ENCODE assay signal across 1 cellular context in the genomic region with DNA sequence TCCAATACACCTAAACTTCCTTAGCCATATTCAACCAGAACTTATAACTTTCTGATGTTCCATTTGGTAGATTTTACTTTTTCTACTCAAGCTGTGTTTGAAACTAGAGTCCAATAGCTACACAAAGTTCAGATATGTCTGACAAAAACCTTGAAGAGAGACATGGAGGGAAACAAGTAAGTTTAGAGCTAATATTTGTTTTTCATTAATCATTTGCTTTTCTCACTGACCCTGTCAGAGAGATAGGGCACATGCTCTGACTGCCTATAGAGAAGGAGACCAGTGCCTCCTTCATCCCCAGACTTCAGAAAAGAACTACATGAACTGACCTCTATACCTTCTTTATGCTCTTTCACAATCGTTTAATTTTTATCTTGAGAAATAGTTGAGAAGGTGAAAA.
TF ChIP-seq lines count a peak whose summit lies in the region.

No MANE protein-coding gene starts in this region.

TF ChIP-seq in HepG2, 621 proteins besides CTCF, POLR2A, EP300 and RAD21 (continues in another document):
- TF ChIP-seq, protein P1, sequence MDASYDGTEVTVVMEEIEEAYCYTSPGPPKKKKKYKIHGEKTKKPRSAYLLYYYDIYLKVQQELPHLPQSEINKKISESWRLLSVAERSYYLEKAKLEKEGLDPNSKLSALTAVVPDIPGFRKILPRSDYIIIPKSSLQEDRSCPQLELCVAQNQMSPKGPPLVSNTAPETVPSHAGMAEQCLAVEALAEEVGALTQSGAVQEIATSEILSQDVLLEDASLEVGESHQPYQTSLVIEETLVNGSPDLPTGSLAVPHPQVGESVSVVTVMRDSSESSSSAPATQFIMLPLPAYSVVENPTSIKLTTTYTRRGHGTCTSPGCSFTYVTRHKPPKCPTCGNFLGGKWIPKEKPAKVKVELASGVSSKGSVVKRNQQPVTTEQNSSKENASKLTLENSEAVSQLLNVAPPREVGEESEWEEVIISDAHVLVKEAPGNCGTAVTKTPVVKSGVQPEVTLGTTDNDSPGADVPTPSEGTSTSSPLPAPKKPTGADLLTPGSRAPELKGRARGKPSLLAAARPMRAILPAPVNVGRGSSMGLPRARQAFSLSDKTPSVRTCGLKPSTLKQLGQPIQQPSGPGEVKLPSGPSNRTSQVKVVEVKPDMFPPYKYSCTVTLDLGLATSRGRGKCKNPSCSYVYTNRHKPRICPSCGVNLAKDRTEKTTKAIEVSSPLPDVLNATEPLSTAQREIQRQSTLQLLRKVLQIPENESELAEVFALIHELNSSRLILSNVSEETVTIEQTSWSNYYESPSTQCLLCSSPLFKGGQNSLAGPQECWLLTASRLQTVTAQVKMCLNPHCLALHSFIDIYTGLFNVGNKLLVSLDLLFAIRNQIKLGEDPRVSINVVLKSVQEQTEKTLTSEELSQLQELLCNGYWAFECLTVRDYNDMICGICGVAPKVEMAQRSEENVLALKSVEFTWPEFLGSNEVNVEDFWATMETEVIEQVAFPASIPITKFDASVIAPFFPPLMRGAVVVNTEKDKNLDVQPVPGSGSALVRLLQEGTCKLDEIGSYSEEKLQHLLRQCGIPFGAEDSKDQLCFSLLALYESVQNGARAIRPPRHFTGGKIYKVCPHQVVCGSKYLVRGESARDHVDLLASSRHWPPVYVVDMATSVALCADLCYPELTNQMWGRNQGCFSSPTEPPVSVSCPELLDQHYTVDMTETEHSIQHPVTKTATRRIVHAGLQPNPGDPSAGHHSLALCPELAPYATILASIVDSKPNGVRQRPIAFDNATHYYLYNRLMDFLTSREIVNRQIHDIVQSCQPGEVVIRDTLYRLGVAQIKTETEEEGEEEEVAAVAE (CRISPR knock-in tag; IDR thresholded peaks at IDR 0.05; ENCODE audit: borderline replicate concordance), result no peak
- TF ChIP-seq ZNF687 (CRISPR knock-in tag; IDR thresholded peaks at IDR 0.05) (no peak), TGIF2 (CRISPR knock-in tag; IDR thresholded peaks at IDR 0.05) (no peak), REPIN1 (CRISPR knock-in tag; IDR thresholded peaks at IDR 0.05; ENCODE audit: borderline replicate concordance, low read depth) (peak; percentile 35; the same call in 1 of the 2 replicates), CREB1 (IDR thresholded peaks at IDR 0.05) (no peak), CREB1 (CRISPR knock-in tag; IDR thresholded peaks at IDR 0.05) (peak; percentile 25), GRHL1 (CRISPR knock-in tag; conservative IDR thresholded peaks at IDR 0.05) (no peak), ATM (IDR thresholded peaks at IDR 0.05; ENCODE audit: borderline replicate concordance) (no peak), GFI1 (CRISPR knock-in tag; IDR thresholded peaks at IDR 0.05; ENCODE audit: borderline replicate concordance) (no peak), ZFP1 (CRISPR knock-in tag; IDR thresholded peaks at IDR 0.05) (no peak), KDM6A (CRISPR knock-in tag; IDR thresholded peaks at IDR 0.05; ENCODE audit: low read depth) (peak; percentile 88), KLF16 (CRISPR knock-in tag; IDR thresholded peaks at IDR 0.05) (0 out of 4 replicates have a peak, but pooled peaks of 1 of the 2 experiments have one; percentile 15), ZBTB25 (CRISPR knock-in tag; IDR thresholded peaks at IDR 0.05) (0 out of 2 replicates have a peak, but pooled peaks have one; percentile 20), ZNF570 (CRISPR knock-in tag; IDR thresholded peaks at IDR 0.05; ENCODE audit: borderline replicate concordance) (no peak), ZNF652 (CRISPR knock-in tag; IDR thresholded peaks at IDR 0.05; ENCODE audit: borderline replicate concordance, low read depth) (peak; percentile 34; the same call in 1 of the 2 replicates), CEBPG (CRISPR knock-in tag; IDR thresholded peaks at IDR 0.05) (peak; percentile 20; the same call in 1 of the 2 replicates), ISL2 (CRISPR knock-in tag; IDR thresholded peaks at IDR 0.05) (peak; percentile 53; the same call in 1 of the 2 replicates), ZBTB20 (CRISPR knock-in tag; IDR thresholded peaks at IDR 0.05; ENCODE audit: borderline replicate concordance, low read depth) (peak; percentile 83; the same call in 1 of the 2 replicates), KAT8 (CRISPR knock-in tag; IDR thresholded peaks at IDR 0.05) (peak; percentile 57; the same call in 1 of the 2 replicates), PBX3 (CRISPR knock-in tag; IDR thresholded peaks at IDR 0.05; ENCODE audit: borderline replicate concordance) (no peak), ZNF331 (CRISPR knock-in tag; IDR thresholded peaks at IDR 0.05) (peak; percentile 56; the same call in 1 of the 2 replicates), RFXAP (CRISPR knock-in tag; IDR thresholded peaks at IDR 0.05; ENCODE audit: borderline replicate concordance) (no peak), MLLT10 (CRISPR knock-in tag; IDR thresholded peaks at IDR 0.05) (no peak), NCOR1 (IDR thresholded peaks at IDR 0.05; ENCODE audit: borderline replicate concordance, low read length) (peak; percentile 52; the same call in 1 of the 2 replicates), PHB2 (IDR thresholded peaks at IDR 0.05; ENCODE audit: partially characterized antibody) (no peak), FOXA3 (CRISPR knock-in tag; IDR thresholded peaks at IDR 0.05) (peak; percentile 74), ZC3H13 (CRISPR knock-in tag; IDR thresholded peaks at IDR 0.05) (no peak), SSRP1 (CRISPR knock-in tag; IDR thresholded peaks at IDR 0.05) (no peak), HNF1B (CRISPR knock-in tag; IDR thresholded peaks at IDR 0.05) (peak; percentile 78; the same call in 1 of the 2 replicates), TCF7 (IDR thresholded peaks at IDR 0.05; ENCODE audit: low read depth) (peak; percentile 36), ZSCAN25 (CRISPR knock-in tag; IDR thresholded peaks at IDR 0.05) (no peak)
- TF ChIP-seq, protein P2, sequence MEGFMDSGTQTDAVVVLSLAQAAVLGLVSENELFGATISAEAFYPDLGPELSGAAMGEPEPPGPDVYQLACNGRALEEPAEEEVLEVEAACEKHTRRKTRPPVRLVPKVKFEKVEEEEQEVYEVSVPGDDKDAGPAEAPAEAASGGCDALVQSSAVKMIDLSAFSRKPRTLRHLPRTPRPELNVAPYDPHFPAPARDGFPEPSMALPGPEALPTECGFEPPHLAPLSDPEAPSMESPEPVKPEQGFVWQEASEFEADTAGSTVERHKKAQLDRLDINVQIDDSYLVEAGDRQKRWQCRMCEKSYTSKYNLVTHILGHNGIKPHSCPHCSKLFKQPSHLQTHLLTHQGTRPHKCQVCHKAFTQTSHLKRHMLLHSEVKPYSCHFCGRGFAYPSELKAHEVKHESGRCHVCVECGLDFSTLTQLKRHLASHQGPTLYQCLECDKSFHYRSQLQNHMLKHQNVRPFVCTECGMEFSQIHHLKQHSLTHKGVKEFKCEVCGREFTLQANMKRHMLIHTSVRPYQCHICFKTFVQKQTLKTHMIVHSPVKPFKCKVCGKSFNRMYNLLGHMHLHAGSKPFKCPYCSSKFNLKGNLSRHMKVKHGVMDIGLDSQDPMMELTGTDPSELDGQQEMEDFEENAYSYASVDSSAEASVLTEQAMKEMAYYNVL (CRISPR knock-in tag; IDR thresholded peaks at IDR 0.05; ENCODE audit: borderline replicate concordance), result peak; percentile 78; the same call in 1 of the 2 replicates
- TF ChIP-seq, protein P3, sequence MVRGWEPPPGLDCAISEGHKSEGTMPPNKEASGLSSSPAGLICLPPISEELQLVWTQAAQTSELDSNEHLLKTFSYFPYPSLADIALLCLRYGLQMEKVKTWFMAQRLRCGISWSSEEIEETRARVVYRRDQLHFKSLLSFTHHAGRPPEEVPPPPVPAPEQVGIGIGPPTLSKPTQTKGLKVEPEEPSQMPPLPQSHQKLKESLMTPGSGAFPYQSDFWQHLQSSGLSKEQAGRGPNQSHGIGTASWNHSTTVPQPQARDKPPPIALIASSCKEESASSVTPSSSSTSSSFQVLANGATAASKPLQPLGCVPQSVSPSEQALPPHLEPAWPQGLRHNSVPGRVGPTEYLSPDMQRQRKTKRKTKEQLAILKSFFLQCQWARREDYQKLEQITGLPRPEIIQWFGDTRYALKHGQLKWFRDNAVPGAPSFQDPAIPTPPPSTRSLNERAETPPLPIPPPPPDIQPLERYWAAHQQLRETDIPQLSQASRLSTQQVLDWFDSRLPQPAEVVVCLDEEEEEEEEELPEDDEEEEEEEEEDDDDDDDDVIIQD (CRISPR knock-in tag; IDR thresholded peaks at IDR 0.05; ENCODE audit: low read depth), result peak; percentile 65; the same call in 1 of the 2 replicates
- TF ChIP-seq, protein P4, sequence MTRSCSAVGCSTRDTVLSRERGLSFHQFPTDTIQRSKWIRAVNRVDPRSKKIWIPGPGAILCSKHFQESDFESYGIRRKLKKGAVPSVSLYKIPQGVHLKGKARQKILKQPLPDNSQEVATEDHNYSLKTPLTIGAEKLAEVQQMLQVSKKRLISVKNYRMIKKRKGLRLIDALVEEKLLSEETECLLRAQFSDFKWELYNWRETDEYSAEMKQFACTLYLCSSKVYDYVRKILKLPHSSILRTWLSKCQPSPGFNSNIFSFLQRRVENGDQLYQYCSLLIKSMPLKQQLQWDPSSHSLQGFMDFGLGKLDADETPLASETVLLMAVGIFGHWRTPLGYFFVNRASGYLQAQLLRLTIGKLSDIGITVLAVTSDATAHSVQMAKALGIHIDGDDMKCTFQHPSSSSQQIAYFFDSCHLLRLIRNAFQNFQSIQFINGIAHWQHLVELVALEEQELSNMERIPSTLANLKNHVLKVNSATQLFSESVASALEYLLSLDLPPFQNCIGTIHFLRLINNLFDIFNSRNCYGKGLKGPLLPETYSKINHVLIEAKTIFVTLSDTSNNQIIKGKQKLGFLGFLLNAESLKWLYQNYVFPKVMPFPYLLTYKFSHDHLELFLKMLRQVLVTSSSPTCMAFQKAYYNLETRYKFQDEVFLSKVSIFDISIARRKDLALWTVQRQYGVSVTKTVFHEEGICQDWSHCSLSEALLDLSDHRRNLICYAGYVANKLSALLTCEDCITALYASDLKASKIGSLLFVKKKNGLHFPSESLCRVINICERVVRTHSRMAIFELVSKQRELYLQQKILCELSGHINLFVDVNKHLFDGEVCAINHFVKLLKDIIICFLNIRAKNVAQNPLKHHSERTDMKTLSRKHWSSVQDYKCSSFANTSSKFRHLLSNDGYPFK (CRISPR knock-in tag; IDR thresholded peaks at IDR 0.05; ENCODE audit: borderline replicate concordance), result no peak
